8 cellular contexts compared by ENCODE assay signal in the genomic region with DNA sequence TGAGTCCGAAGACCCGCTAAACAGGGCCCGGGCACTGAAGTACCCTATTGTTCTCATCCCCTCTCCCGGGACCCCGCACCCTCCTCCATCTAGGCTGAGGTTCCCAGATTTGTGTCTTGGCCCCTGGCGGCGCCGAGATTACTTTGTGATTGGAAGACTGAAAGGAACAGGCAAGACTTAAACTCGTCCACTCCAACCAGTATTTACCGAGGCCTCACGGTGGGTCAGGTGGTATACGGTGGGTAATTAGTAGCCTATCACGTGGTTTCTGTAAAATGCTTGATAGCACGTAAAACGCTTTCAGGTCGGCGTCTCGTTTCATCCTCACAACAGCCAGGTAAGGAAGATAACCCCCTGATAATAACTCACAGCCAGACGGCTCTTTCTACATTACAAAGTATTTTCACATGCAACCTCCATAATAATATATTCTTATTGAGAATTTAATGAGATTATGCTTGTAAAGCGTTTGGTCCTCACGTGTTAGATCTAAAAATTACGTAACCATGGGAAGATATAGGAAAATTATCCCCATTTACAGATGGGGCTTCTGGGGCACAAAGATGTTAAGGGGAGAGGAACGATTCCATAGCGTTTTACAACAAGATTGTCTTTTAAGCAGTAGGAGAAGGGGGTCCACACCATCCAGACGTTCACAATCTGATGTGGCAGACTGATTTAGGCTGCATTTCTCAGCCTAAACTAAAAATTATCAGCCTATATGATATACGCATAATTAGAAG. TPM values are rescaled to one million over a fixed set of nuclear protein-coding genes. Genes with fewer than 3 reads are reported as not detected.
DNase-seq lines count a peak whose midpoint lies in the region; ATAC-seq and TF ChIP-seq lines count a peak whose summit lies in the region.

No MANE protein-coding gene starts in this region.

- peak in 2 of 3 donors; percentile 32 to 80 for DNase-seq in CD4-positive, CD25-positive, alpha-beta regulatory T cell
- DNase-seq in NCI-H2227 (lab: John Stamatoyannopoulos, UW; ENCODE audit: unreplicated experiment) (peak; percentile 89), epithelial cell of proximal tubule (ENCODE audit: low read depth) (no peak), suprapubic skin (ENCODE audit: low spot score in 2 of 2) (no peak)
- DNase-seq in activated CD4-positive, alpha-beta T cell treated with anti-CD3 and anti-CD28 coated beads, Interleukin-2, amount 50 U/mL, for 48 hours: peak; percentile 49 to 54

- peaks cover 15 to 53% (median 26%) of the 10 kb centered on the region in 4 donors for H3K4me1 Mint-ChIP-seq in CD4-positive, CD25-positive, alpha-beta regulatory T cell

- peaks cover 2% of the 10 kb centered on the region for H3K36me3 ChIP-seq in CD4-positive, CD25-positive, alpha-beta regulatory T cell (ENCODE audit: control insufficient read depth, insufficient read depth, low read length)
- no peaks in the 10 kb centered on the region for H3K36me3 ChIP-seq in suprapubic skin

- peaks cover 0 to 4% (median 0%) of the 10 kb centered on the region in 7 donors for H3K9me3 Mint-ChIP-seq in CD4-positive, CD25-positive, alpha-beta regulatory T cell

- no peaks in the 10 kb centered on the region for H3K9me3 ChIP-seq in CD4-positive, CD25-positive, alpha-beta regulatory T cell (ENCODE audit: control insufficient read depth in 2 of 2, low read length in 2 of 2)
- H3K9me3 ChIP-seq in mononuclear cell (ENCODE audit: low read depth, low read length) (no peaks in the 10 kb centered on the region), suprapubic skin (no peaks in the 10 kb centered on the region)

- peak overlapping the region; percentile 81 for H3K4me3 ChIP-seq in CD4-positive, CD25-positive, alpha-beta regulatory T cell (ENCODE audit: low read depth, low read length)
- H3K4me3 ChIP-seq in epithelial cell of proximal tubule (ENCODE audit: low read depth, low read length) (peak overlapping the region; percentile 95), mononuclear cell (ENCODE audit: low read length) (peak overlapping the region; percentile 87), suprapubic skin (peak overlapping the region; percentile 69)

- TF ChIP-seq POLR2A in suprapubic skin (IDR thresholded peaks at IDR 0.05): no peak

- H3K27ac Mint-ChIP-seq in CD4-positive, CD25-positive, alpha-beta regulatory T cell: peak overlapping the region; percentile 94 to 99 (median 95)

- H3K27me3 Mint-ChIP-seq in CD4-positive, CD25-positive, alpha-beta regulatory T cell: no peaks in the 10 kb centered on the region

- H3K36me3 Mint-ChIP-seq in CD4-positive, CD25-positive, alpha-beta regulatory T cell: peaks cover 6% of the 10 kb centered on the region

- peaks cover 24% of the 10 kb centered on the region for H3K4me1 ChIP-seq in CD4-positive, CD25-positive, alpha-beta regulatory T cell (ENCODE audit: control insufficient read depth, insufficient read depth, low read length, poor library complexity, severe bottlenecking)
- H3K4me1 ChIP-seq in mononuclear cell (ENCODE audit: insufficient read depth, low read length): peaks cover 49% of the 10 kb centered on the region
- peaks cover 28% of the 10 kb centered on the region for H3K4me1 ChIP-seq in suprapubic skin

- TF ChIP-seq CTCF in epithelial cell of proximal tubule (conservative IDR thresholded peaks at IDR 0.05; ENCODE audit: low read depth, low read length) (no peak), suprapubic skin (IDR thresholded peaks at IDR 0.05) (no peak)

- no peak for TF ChIP-seq EP300 in suprapubic skin (IDR thresholded peaks at IDR 0.05)

- peak overlapping the region; percentile 92 to 100 (median 98) for H3K4me3 Mint-ChIP-seq in CD4-positive, CD25-positive, alpha-beta regulatory T cell

- H3K27ac ChIP-seq in CD4-positive, CD25-positive, alpha-beta regulatory T cell (ENCODE audit: insufficient read depth, low read length, poor library complexity, severe bottlenecking): peak overlapping the region; percentile 76
- peak overlapping the region; percentile 93 for H3K27ac ChIP-seq in suprapubic skin

- no peaks in the 10 kb centered on the region for H3K27me3 ChIP-seq in CD4-positive, CD25-positive, alpha-beta regulatory T cell (ENCODE audit: control insufficient read depth, insufficient read depth, low read length)
- H3K27me3 ChIP-seq in mononuclear cell (ENCODE audit: insufficient read depth, low read length) (no peaks in the 10 kb centered on the region), suprapubic skin (no peaks in the 10 kb centered on the region)

- peak; percentile 49 to 50 for ATAC-seq in CD4-positive, CD25-positive, alpha-beta regulatory T cell (ENCODE audit: low read depth in 2 of 2)
- peak; percentile 50 for ATAC-seq in GM19043 (IDR thresholded peaks at IDR 0.05; ENCODE audit: low read depth, unreplicated experiment)
- peak; percentile 69 for ATAC-seq in HG03175 (IDR thresholded peaks at IDR 0.05; ENCODE audit: unreplicated experiment)

- 3% methylated on average over 21 of the region's 26 CpGs for WGBS in suprapubic skin

RNA-seq across cellular contexts. Expression of gene PIK3C2A, which starts 0.6 kb away (rescaled TPM):
- total RNA-seq in CD4-positive, CD25-positive, alpha-beta regulatory T cell: 34.4 TPM
- 10 to 100 TPM in 1 of 4 donors, 1 to 10 TPM in 3; 5.6 to 10.3 (median 8.9) TPM for polyA plus RNA-seq in CD4-positive, CD25-positive, alpha-beta regulatory T cell
- total RNA-seq in epithelial cell of proximal tubule: 33.6 and 37.5 TPM in 2 replicates
- 44.9 TPM for total RNA-seq in mononuclear cell
- 10 to 100 TPM; 31.0 to 63.4 (median 43.2) TPM for total RNA-seq in suprapubic skin

Comparison
In these comparisons a context has a peak if more than half of its experiments do, and no peak if none do; other contexts are left out.
1. DNase-seq: peak in CD4-positive, CD25-positive, alpha-beta regulatory T cell (2 of 3), NCI-H2227 (single experiment) and activated CD4-positive, alpha-beta T cell treated with anti-CD3 and anti-CD28 coated beads, Interleukin-2, amount 50 U/mL, for 48 hours (2 of 2); none in epithelial cell of proximal tubule (single experiment) and suprapubic skin (0 of 2).
2. Peak in every context shown above with its lines, with median percentiles within 50 percentile points of each other: ATAC-seq and H3K4me3 ChIP-seq.